In the genomic region with DNA sequence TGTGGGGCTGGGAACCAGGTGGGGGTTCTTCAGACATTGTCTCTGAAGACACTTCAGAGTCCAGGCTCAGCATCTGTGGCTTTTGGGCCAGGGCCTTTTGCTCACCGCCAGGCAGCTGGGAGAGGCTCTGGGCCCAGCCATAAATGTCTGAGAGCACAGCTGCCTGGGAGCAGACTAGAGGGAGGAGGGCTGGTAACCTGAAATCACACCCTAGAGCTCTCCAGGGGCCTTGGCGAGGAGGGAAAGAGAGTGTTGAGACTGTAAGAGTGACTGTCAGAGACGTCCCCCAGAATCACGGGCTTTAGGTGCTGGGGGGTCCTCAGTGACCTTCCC, we compare ENCODE assay signal across 9 cellular contexts. TPM values are rescaled to one million over a fixed set of nuclear protein-coding genes. Genes with fewer than 3 reads are reported as not detected.
DNase-seq lines count a peak whose midpoint lies in the region; ATAC-seq and TF ChIP-seq lines count a peak whose summit lies in the region.
"Had no signal": no experiment of that assay in that cellular context is flagged by ENCODE, and none has a peak within 500 bp of the region (broad histone marks: within the 10 kb centered on the region; RNA-seq: fewer than 3 reads in every experiment).

No MANE protein-coding gene starts in this region.

- H3K4me1 ChIP-seq in heart right ventricle = peaks cover 10 to 72% (median 49%) of the 10 kb centered on the region in 9 donors
- peaks cover 42% of the 10 kb centered on the region for H3K4me1 ChIP-seq in stomach smooth muscle (ENCODE audit: control insufficient read depth, insufficient read depth, low read length)

- H3K27me3 ChIP-seq in heart right ventricle (no peaks in the 10 kb centered on the region), stomach smooth muscle (ENCODE audit: control insufficient read depth in 1 of 2, insufficient read depth in 2 of 2, low read length in 2 of 2) (no peaks in the 10 kb centered on the region)

- H3K27ac ChIP-seq in heart right ventricle = peak overlapping the region in 9 of 10 donors; percentile 64 to 97 (median 80)
- H3K27ac ChIP-seq in stomach smooth muscle (ENCODE audit: low read length) = peak overlapping the region; percentile 60

- DNase-seq in NCI-H2227 (lab: John Stamatoyannopoulos, UW; ENCODE audit: unreplicated experiment) = peak; percentile 30
- no peak for DNase-seq in NCI-H2227 treated with DMSO at 0.1 percent for 48 hours (lab: John Stamatoyannopoulos, UW)
- DNase-seq in heart right ventricle = peak in 1 of 2 donors; percentile 21
- DNase-seq in putamen (ENCODE audit: low spot score) = no peak
- DNase-seq in cerebellum (ENCODE audit: low spot score) = no peak

- peaks cover 0 to 26% (median 0%) of the 10 kb centered on the region in 9 donors for H3K36me3 ChIP-seq in heart right ventricle
- H3K36me3 ChIP-seq in stomach smooth muscle (ENCODE audit: control insufficient read depth in 2 of 2, insufficient read depth in 2 of 2, low read length in 2 of 2) = peaks cover 0 to 5% of the 10 kb centered on the region in 2 donors

- peak; percentile 2 to 43 (median 29) for ATAC-seq in heart right ventricle
- no peak for ATAC-seq in GM21717 (IDR thresholded peaks at IDR 0.05; ENCODE audit: unreplicated experiment)

- H3K4me1 Mint-ChIP-seq in T-helper 1 cell treated with Interleukin-12 subunit alpha and Interleukin-12 subunit beta and Interleukin-4 antibody, amounts not matched to agents 30 μg/mL and 1 μg/mL, for 36 hours (ENCODE audit: low read depth) = peaks cover 35% of the 10 kb centered on the region

- H3K4me3 Mint-ChIP-seq in T-helper 1 cell treated with Interleukin-12 subunit alpha and Interleukin-12 subunit beta and Interleukin-4 antibody, amounts not matched to agents 30 μg/mL and 1 μg/mL, for 36 hours = peak overlapping the region; percentile 89

- H3K36me3 Mint-ChIP-seq in T-helper 1 cell treated with Interleukin-12 subunit alpha and Interleukin-12 subunit beta and Interleukin-4 antibody, amounts not matched to agents 30 μg/mL and 1 μg/mL, for 36 hours (ENCODE audit: low read depth) = peaks cover 14% of the 10 kb centered on the region

- H3K27ac Mint-ChIP-seq in T-helper 1 cell treated with Interleukin-12 subunit alpha and Interleukin-12 subunit beta and Interleukin-4 antibody, amounts not matched to agents 30 μg/mL and 1 μg/mL, for 36 hours = peak overlapping the region; percentile 97

- no peaks in the 10 kb centered on the region for H3K9me3 Mint-ChIP-seq in T-helper 1 cell treated with Interleukin-12 subunit alpha and Interleukin-12 subunit beta and Interleukin-4 antibody, amounts not matched to agents 30 μg/mL and 1 μg/mL, for 36 hours

- intact Hi-C loops in heart right ventricle (cut with DNase I) = loop anchor here in 1 of 10 donors (10.0 kb wide), 1 partner anchor 265 kb away; no protein-coding TSS in a partner anchor

- WGBS in heart right ventricle, 2 donors = 16 to 21% methylated on average over 4 of the region's 4 CpGs

- peak overlapping the region; percentile 48 to 51 for H3K9ac ChIP-seq in stomach smooth muscle (ENCODE audit: low read length in 2 of 2)

- H3K27me3 Mint-ChIP-seq in T-helper 1 cell treated with Interleukin-12 subunit alpha and Interleukin-12 subunit beta and Interleukin-4 antibody, amounts not matched to agents 30 μg/mL and 1 μg/mL, for 36 hours (ENCODE audit: low read depth) = no peaks in the 10 kb centered on the region

- H3K4me3 ChIP-seq in heart right ventricle (peak overlapping the region in 8 of 10 donors; percentile 27 to 63 (median 54)), stomach smooth muscle (ENCODE audit: low read length in 2 of 2) (peak overlapping the region; percentile 43 to 72)

- TF ChIP-seq CTCF in heart right ventricle (IDR thresholded peaks at IDR 0.05) = no peak

- H3K9me3 ChIP-seq in heart right ventricle (no peaks in the 10 kb centered on the region), stomach smooth muscle (ENCODE audit: control insufficient read depth in 2 of 2, low read length in 2 of 2) (no peaks in the 10 kb centered on the region)

RNA-seq across cellular contexts. Expression of gene TRABD, which starts 4.1 kb away (rescaled TPM):
- 10 to 100 TPM; 13.6 to 24.9 (median 16.4) TPM for total RNA-seq in heart right ventricle
- 10 to 100 TPM; 31.6 to 40.8 TPM for polyA plus RNA-seq in heart right ventricle
- total RNA-seq in cerebellum = 5.7 TPM

RNA-seq across cellular contexts. Expression of gene SELENOO, which starts 11.0 kb away (rescaled TPM):
- total RNA-seq in heart right ventricle (10 to 100 TPM in 9 of 10 donors, 1 to 10 TPM in 1; 9.6 to 24.6 (median 11.9) TPM), cerebellum (10.0 TPM)
- polyA plus RNA-seq in heart right ventricle = 10 to 100 TPM; 22.6 to 29.8 TPM

RNA-seq across cellular contexts. Expression of gene PANX2, which starts 19.3 kb away (rescaled TPM):
- total RNA-seq in heart right ventricle (under 1 TPM in 7 of 10 donors, not detected in 3; 0.15 to 0.61 (median 0.22) TPM), cerebellum (2.7 TPM)
- under 1 TPM; 0.07 to 0.09 TPM for polyA plus RNA-seq in heart right ventricle
- total RNA-seq: RPMI7951 had no signal

RNA-seq across cellular contexts. Expression of gene TUBGCP6, which starts 55.0 kb away (rescaled TPM):
- total RNA-seq in heart right ventricle = 10 to 100 TPM; 15.5 to 23.3 (median 18.5) TPM
- polyA plus RNA-seq in heart right ventricle = 10 to 100 TPM; 14.2 to 40.7 TPM
- total RNA-seq in cerebellum = 41.3 TPM
